ENCODE assay signal across 1 cellular context in genomic region chr14:23186913-23187654, GRCh38.
TF ChIP-seq lines count a peak whose summit lies in the region.

No MANE protein-coding gene starts in this region.

TF ChIP-seq in SK-N-SH treated with all-trans-retinoic acid at 6 μM for 48 hours, 23 proteins besides CTCF, POLR2A, EP300 and RAD21 (continued from another document):
- no peak for TF ChIP-seq CREB5 (CRISPR knock-in tag; IDR thresholded peaks at IDR 0.05; ENCODE audit: low read depth)
- no peak for TF ChIP-seq ARNTL (CRISPR knock-in tag; IDR thresholded peaks at IDR 0.05; ENCODE audit: borderline replicate concordance, low read depth)
- TF ChIP-seq ISL1 (CRISPR knock-in tag; IDR thresholded peaks at IDR 0.05), result no peak
- no peak for TF ChIP-seq BACH2 (CRISPR knock-in tag; IDR thresholded peaks at IDR 0.05; ENCODE audit: borderline replicate concordance)
- TF ChIP-seq OSR1 (CRISPR knock-in tag; IDR thresholded peaks at IDR 0.05), result no peak
- no peak for TF ChIP-seq ZNF565 (CRISPR knock-in tag; conservative IDR thresholded peaks at IDR 0.05; ENCODE audit: low read depth)
- TF ChIP-seq TCF4 (CRISPR knock-in tag; IDR thresholded peaks at IDR 0.05; ENCODE audit: borderline replicate concordance), result no peak
- TF ChIP-seq ESRRG (CRISPR knock-in tag; IDR thresholded peaks at IDR 0.05), result no peak
- no peak for TF ChIP-seq PPARA (CRISPR knock-in tag; IDR thresholded peaks at IDR 0.05; ENCODE audit: borderline replicate concordance)
- TF ChIP-seq ZFP30 (CRISPR knock-in tag; IDR thresholded peaks at IDR 0.05), result no peak
- TF ChIP-seq POU6F1 (CRISPR knock-in tag; IDR thresholded peaks at IDR 0.05; ENCODE audit: borderline replicate concordance, low read depth), result no peak
- TF ChIP-seq CSRNP3 (CRISPR knock-in tag; IDR thresholded peaks at IDR 0.05), result no peak
- no peak for TF ChIP-seq TOX (CRISPR knock-in tag; IDR thresholded peaks at IDR 0.05; ENCODE audit: borderline replicate concordance)
- TF ChIP-seq ZNF70 (CRISPR knock-in tag; IDR thresholded peaks at IDR 0.05), result no peak
